In the genomic region with DNA sequence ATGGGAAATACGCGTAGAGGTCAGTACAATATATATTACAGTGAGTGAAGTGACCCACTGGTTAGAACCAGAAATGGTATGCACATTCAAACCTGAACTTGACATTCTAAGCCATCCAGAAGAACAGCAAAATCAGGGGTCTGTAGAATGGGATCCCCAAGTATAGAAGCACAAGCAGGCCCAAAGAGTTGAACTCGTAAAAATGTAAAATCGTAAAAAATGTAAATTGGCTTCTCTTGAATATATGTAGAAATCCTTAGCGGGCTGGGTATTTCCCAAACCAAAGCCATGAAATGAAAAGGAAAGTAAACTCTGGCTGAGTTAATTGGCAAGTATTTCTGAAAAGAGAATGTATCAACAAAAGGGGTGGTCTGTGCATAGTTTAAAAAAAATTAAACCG, we compare ENCODE assay signal across 10 cellular contexts.
"Had no signal": no experiment of that assay in that cellular context is flagged by ENCODE, and none has a peak within 500 bp of the region (broad histone marks: within the 10 kb centered on the region; RNA-seq: fewer than 3 reads in every experiment).

No MANE protein-coding gene starts in this region.

- H3K4me1 ChIP-seq: HAP-1 had no signal

- H3K27ac Mint-ChIP-seq: HFFc6 had no signal

- H3K9ac ChIP-seq: GM23248 had no signal

- ATAC-seq: HCT116, HepG2, K562 had no signal

- H3K9me3 ChIP-seq: HAP-1 had no signal

- H3K36me3 ChIP-seq: HAP-1 had no signal

- DNase-seq: GM23248, GOT3, H7, HFFc6, KG1 had no signal

- H3K4me3 ChIP-seq: GM23248, HAP-1, K562 had no signal

- H3K27ac ChIP-seq: GM23248, HL-60 had no signal

- H3K4me3 Mint-ChIP-seq: HFFc6 had no signal
